Comparison of ENCODE assay signal across 8 cellular contexts in genomic region chr19:47036233-47036651, GRCh38. TPM values are rescaled to one million over a fixed set of nuclear protein-coding genes. Genes with fewer than 3 reads are reported as not detected.
DNase-seq lines count a peak whose midpoint lies in the region; ATAC-seq and TF ChIP-seq lines count a peak whose summit lies in the region.

No MANE protein-coding gene starts in this region.

- peaks cover 7% of the 10 kb centered on the region for H3K27me3 Mint-ChIP-seq in activated B cell treated with CpG ODN at 0.5 μM for 24 hours

- H3K9me3 ChIP-seq in skeletal muscle satellite cell (replicated peaks; ENCODE audit: low read length), result no peaks in the 10 kb centered on the region

- peak overlapping the region; percentile 80 for H3K27ac Mint-ChIP-seq in activated B cell treated with CpG ODN at 0.5 μM for 24 hours

- intact Hi-C loops in activated B cell treated with CpG ODN at 0.5 μM for 24 hours (cut with micrococcal nuclease) (loop anchor here (5.0 kb wide), 1 partner anchor 41 kb away; no protein-coding TSS in a partner anchor), Right ventricle myocardium superior (cut with DNase I) (loop anchor here (10.0 kb wide), 2 partner anchors 89 to 281 kb away; no protein-coding TSS in a partner anchor)

- no peak for TF ChIP-seq CTCF in activated B cell treated with CpG ODN at 0.5 μM for 24 hours (IDR thresholded peaks at IDR 0.05)

- peak overlapping the region; percentile 72 for H3K9ac ChIP-seq in skeletal muscle satellite cell (ENCODE audit: low read depth, low read length)

- H3K9me3 Mint-ChIP-seq in activated B cell treated with CpG ODN at 0.5 μM for 24 hours, result no peaks in the 10 kb centered on the region

- DNase-seq in COR-L47 (lab: John Stamatoyannopoulos, UW) (peak; percentile 67), LHCN-M2 (ENCODE audit: low read depth) (peak; percentile 23), activated B cell treated with CpG ODN at 0.5 μM for 24 hours (no peak), Right ventricle myocardium superior (peak; percentile 54), cerebellar nuclear complex (lab: John Stamatoyannopoulos, UW) (no peak), A172 (ENCODE audit: low spot score) (no peak)

- CTCF ChIA-PET in activated B cell treated with CpG ODN at 0.5 μM for 24 hours (lab: Charles Lee), result interaction anchor here (1.6 to 3.0 kb wide), 5 partner anchors 23 to 181 kb away, joined by 5 to 17 read pairs (median 8); no protein-coding TSS in a partner anchor

- POLR2A ChIA-PET in activated B cell treated with CpG ODN at 0.5 μM for 24 hours (lab: Charles Lee), result interaction anchor here (0.5 to 1.4 kb wide), 8 partner anchors 12 to 282 kb away, joined by 3 to 14 read pairs (median 6); partner anchors contain the start of genes CCDC9, TMEM160 and ZC3H4

- peak; percentile 5 for ATAC-seq in activated B cell treated with CpG ODN at 0.5 μM for 24 hours (ENCODE audit: low read depth)
- ATAC-seq in Right ventricle myocardium superior (ENCODE audit: poor library complexity), result peak; percentile 51
- no peak for ATAC-seq in HG02678 (IDR thresholded peaks at IDR 0.05; ENCODE audit: unreplicated experiment)

- no peaks in the 10 kb centered on the region for H3K36me3 ChIP-seq in skeletal muscle satellite cell (ENCODE audit: insufficient read depth, low read length)

- H3K4me3 ChIP-seq in skeletal muscle satellite cell (ENCODE audit: low read length), result peak overlapping the region; percentile 75

- peak overlapping the region; percentile 95 for H3K4me3 Mint-ChIP-seq in activated B cell treated with CpG ODN at 0.5 μM for 24 hours

- H3K4me1 ChIP-seq in skeletal muscle satellite cell (ENCODE audit: control insufficient read depth, insufficient read depth, low read length), result peaks cover 20% of the 10 kb centered on the region

- H3K27me3 ChIP-seq in skeletal muscle satellite cell (ENCODE audit: control insufficient read depth, insufficient read depth, low read length), result no peaks in the 10 kb centered on the region

- H3K36me3 Mint-ChIP-seq in activated B cell treated with CpG ODN at 0.5 μM for 24 hours (ENCODE audit: low read depth), result peaks cover 3% of the 10 kb centered on the region

- H3K4me2 ChIP-seq in skeletal muscle satellite cell (ENCODE audit: low read length), result peak overlapping the region; percentile 92

- H3K4me1 Mint-ChIP-seq in activated B cell treated with CpG ODN at 0.5 μM for 24 hours, result peaks cover 17% of the 10 kb centered on the region

RNA-seq across cellular contexts. Expression of gene TMEM160, which starts 12.2 kb away (rescaled TPM):
- 62.9 and 76.3 TPM in 2 replicates for total RNA-seq in LHCN-M2 (2014; rRNA removed)
- polyA plus RNA-seq in LHCN-M2 (2012), result 94.8 TPM
- total RNA-seq in activated B cell treated with CpG ODN at 0.5 μM for 24 hours, result 32.0 and 32.4 TPM in 2 replicates
- total RNA-seq in Right ventricle myocardium superior, result 34.9 TPM
- 23.8 and 28.4 TPM in 2 replicates for total RNA-seq in skeletal muscle satellite cell (2012; rRNA removed)
- total RNA-seq in A172 (2014; rRNA removed; shearing (Covaris generic)), result 36.3 and 45.9 TPM in 2 replicates

RNA-seq across cellular contexts. Expression of gene NPAS1, which starts 16.6 kb away (rescaled TPM):
- total RNA-seq in LHCN-M2 (2014; rRNA removed) (1.0 and 1.9 TPM in 2 replicates), activated B cell treated with CpG ODN at 0.5 μM for 24 hours (0.40 and 1.3 TPM in 2 replicates), Right ventricle myocardium superior (not detected)
- 9.4 TPM for polyA plus RNA-seq in LHCN-M2 (2012)
- total RNA-seq in skeletal muscle satellite cell (2012; rRNA removed), result 3.7 and 4.3 TPM in 2 replicates
- 0.22 TPM in 1 of 2 replicates, not detected in the other for total RNA-seq in A172 (2014; rRNA removed; shearing (Covaris generic))

Comparison
In these comparisons a context has a peak if more than half of its experiments do, and no peak if none do; other contexts are left out.
1. DNase-seq: peak in COR-L47 (single experiment), LHCN-M2 (single experiment) and Right ventricle myocardium superior (single experiment); none in activated B cell treated with CpG ODN at 0.5 μM for 24 hours (single experiment), cerebellar nuclear complex (0 of 2) and A172 (single experiment).